1 cellular context compared by ENCODE assay signal in the genomic region with DNA sequence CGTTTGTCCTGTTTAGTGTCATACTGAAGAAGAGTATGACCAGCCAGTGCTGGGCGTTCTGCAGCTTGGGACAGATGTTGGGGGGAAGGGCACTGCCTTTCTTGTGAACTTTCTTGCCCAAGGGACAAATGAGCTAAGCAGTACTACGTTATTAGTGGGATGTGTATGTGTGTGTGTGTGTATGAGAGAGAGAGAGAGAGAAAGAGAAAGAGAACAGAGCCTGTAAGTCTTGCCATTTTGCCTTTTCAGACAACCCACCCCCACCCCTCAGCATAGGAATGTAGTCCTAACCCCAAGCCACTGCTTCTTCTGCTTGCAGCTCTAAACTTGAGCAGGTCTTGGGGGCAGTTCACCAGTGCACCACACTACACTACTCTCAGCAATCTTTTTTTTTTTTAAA.
TF ChIP-seq lines count a peak whose summit lies in the region.

No MANE protein-coding gene starts in this region.

TF ChIP-seq in K562, 482 proteins besides CTCF, POLR2A, EP300 and RAD21:
- TF ChIP-seq NFRKB (IDR thresholded peaks at IDR 0.05; ENCODE audit: low read depth) (0 out of 2 replicates have a peak, but pooled peaks have one; percentile 19), TEAD2 (tag; IDR thresholded peaks at IDR 0.05) (no peak)
- TF ChIP-seq, protein P1, sequence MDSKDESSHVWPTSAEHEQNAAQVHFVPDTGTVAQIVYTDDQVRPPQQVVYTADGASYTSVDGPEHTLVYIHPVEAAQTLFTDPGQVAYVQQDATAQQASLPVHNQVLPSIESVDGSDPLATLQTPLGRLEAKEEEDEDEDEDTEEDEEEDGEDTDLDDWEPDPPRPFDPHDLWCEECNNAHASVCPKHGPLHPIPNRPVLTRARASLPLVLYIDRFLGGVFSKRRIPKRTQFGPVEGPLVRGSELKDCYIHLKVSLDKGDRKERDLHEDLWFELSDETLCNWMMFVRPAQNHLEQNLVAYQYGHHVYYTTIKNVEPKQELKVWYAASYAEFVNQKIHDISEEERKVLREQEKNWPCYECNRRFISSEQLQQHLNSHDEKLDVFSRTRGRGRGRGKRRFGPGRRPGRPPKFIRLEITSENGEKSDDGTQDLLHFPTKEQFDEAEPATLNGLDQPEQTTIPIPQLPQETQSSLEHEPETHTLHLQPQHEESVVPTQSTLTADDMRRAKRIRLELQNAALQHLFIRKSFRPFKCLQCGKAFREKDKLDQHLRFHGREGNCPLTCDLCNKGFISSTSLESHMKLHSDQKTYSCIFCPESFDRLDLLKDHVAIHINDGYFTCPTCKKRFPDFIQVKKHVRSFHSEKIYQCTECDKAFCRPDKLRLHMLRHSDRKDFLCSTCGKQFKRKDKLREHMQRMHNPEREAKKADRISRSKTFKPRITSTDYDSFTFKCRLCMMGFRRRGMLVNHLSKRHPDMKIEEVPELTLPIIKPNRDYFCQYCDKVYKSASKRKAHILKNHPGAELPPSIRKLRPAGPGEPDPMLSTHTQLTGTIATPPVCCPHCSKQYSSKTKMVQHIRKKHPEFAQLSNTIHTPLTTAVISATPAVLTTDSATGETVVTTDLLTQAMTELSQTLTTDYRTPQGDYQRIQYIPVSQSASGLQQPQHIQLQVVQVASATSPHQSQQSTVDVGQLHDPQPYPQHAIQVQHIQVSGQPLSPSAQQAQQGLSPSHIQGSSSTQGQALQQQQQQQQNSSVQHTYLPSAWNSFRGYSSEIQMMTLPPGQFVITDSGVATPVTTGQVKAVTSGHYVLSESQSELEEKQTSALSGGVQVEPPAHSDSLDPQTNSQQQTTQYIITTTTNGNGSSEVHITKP (IDR thresholded peaks at IDR 0.05; ENCODE audit: partially characterized antibody): peak; percentile 71
